Comparison of ENCODE assay signal across 1 cellular context in genomic region chr7:107070710-107071109, GRCh38.
TF ChIP-seq lines count a peak whose summit lies in the region.

No MANE protein-coding gene starts in this region.

TF ChIP-seq in K562, 482 proteins besides CTCF, POLR2A, EP300 and RAD21:
- no peak for TF ChIP-seq TAF15 (IDR thresholded peaks at IDR 0.05; ENCODE audit: low read depth, low read length)
- TF ChIP-seq SIN3B (IDR thresholded peaks at IDR 0.05; ENCODE audit: low read depth): no peak
- TF ChIP-seq ZNF280B (CRISPR knock-in tag; IDR thresholded peaks at IDR 0.05): no peak
- TF ChIP-seq GATAD2B (IDR thresholded peaks at IDR 0.05; ENCODE audit: borderline replicate concordance): no peak
- no peak for TF ChIP-seq GABPB2 (CRISPR knock-in tag; conservative IDR thresholded peaks at IDR 0.05)
- TF ChIP-seq KLF10 (CRISPR knock-in tag; IDR thresholded peaks at IDR 0.05): no peak
- no peak for TF ChIP-seq ILK (tag; IDR thresholded peaks at IDR 0.05; ENCODE audit: borderline replicate concordance, low read depth)
- no peak for TF ChIP-seq FOXK2 (conservative IDR thresholded peaks at IDR 0.05 in 1 of 2, IDR thresholded peaks at IDR 0.05 in 1 of 2; ENCODE audit: low read depth in 2 of 2)
- no peak for TF ChIP-seq ZBTB43 (CRISPR knock-in tag; IDR thresholded peaks at IDR 0.05)
- TF ChIP-seq TBL1XR1 (IDR thresholded peaks at IDR 0.05; ENCODE audit: low read length in 2 of 2): no peak
- TF ChIP-seq YY1 (IDR thresholded peaks at IDR 0.05; ENCODE audit: borderline replicate concordance in 1 of 3, control insufficient read depth in 1 of 3, extremely low read depth in 1 of 3, insufficient read depth in 3 of 3, insufficient read length in 1 of 3, insufficient replicate concordance in 2 of 3, low read depth in 1 of 3, low read length in 2 of 3): no peak
- no peak for TF ChIP-seq ATF3 (IDR thresholded peaks at IDR 0.05)
- TF ChIP-seq ATF3 (CRISPR knock-in tag; conservative IDR thresholded peaks at IDR 0.05): no peak
- no peak for TF ChIP-seq VEZF1 (CRISPR knock-in tag; IDR thresholded peaks at IDR 0.05)
- no peak for TF ChIP-seq OTX1 (CRISPR knock-in tag; IDR thresholded peaks at IDR 0.05)
- no peak for TF ChIP-seq PKNOX1 (IDR thresholded peaks at IDR 0.05)
- no peak for TF ChIP-seq SOX6 (IDR thresholded peaks at IDR 0.05)
- TF ChIP-seq ZNF764 (CRISPR knock-in tag; IDR thresholded peaks at IDR 0.05; ENCODE audit: low read depth): no peak
- no peak for TF ChIP-seq SUPT5H (IDR thresholded peaks at IDR 0.05)
